In genomic region chr5:158881076-158881880, GRCh38 we compare ENCODE assay signal across 12 cellular contexts.
DNase-seq lines count a peak whose midpoint lies in the region; ATAC-seq, FAIRE-seq and TF ChIP-seq lines count a peak whose summit lies in the region.
"Had no signal": no experiment of that assay in that cellular context is flagged by ENCODE, and none has a peak within 500 bp of the region (broad histone marks: within the 10 kb centered on the region; RNA-seq: fewer than 3 reads in every experiment).

No MANE protein-coding gene starts in this region.

- peak overlapping the region; percentile 42; the same call in 1 of the 2 replicates for H3K9ac ChIP-seq in BLaER1
- peak overlapping the region; percentile 72 for H3K9ac ChIP-seq in OCI-LY3 (ENCODE audit: low read length)
- peak overlapping the region; percentile 9; the same call in 1 of the 2 replicates for H3K9ac ChIP-seq in iPS-20b (ENCODE audit: low read depth, low read length)

- no peak for TF ChIP-seq CTCF in OCI-LY3 (IDR thresholded peaks at IDR 0.05; ENCODE audit: low read depth, low read length)
- no peak for TF ChIP-seq CTCF in gastroesophageal sphincter (IDR thresholded peaks at IDR 0.05)

- H3K9me3 ChIP-seq in BLaER1 = no peaks in the 10 kb centered on the region
- H3K9me3 ChIP-seq in OCI-LY3 (ENCODE audit: insufficient read depth, low read length) = no peaks in the 10 kb centered on the region
- H3K9me3 ChIP-seq in iPS-20b (ENCODE audit: insufficient read depth, low read depth, low read length) = no peaks in the 10 kb centered on the region
- H3K9me3 ChIP-seq in gastroesophageal sphincter = no peaks in the 10 kb centered on the region
- H3K9me3 ChIP-seq: esophagus squamous epithelium, SJSA1 had no signal

- peaks cover 96% of the 10 kb centered on the region for H3K36me3 ChIP-seq in BLaER1
- no peaks in the 10 kb centered on the region for H3K36me3 ChIP-seq in OCI-LY3 (replicated peaks; ENCODE audit: low read depth, low read length)
- H3K36me3 ChIP-seq in iPS-20b (ENCODE audit: insufficient read depth, low read depth, low read length) = no peaks in the 10 kb centered on the region
- no peaks in the 10 kb centered on the region for H3K36me3 ChIP-seq in gastroesophageal sphincter
- H3K36me3 ChIP-seq: cardiac muscle cell, esophagus squamous epithelium, SJSA1 had no signal

- TF ChIP-seq EP300 in gastroesophageal sphincter (IDR thresholded peaks at IDR 0.05) = no peak

- H3K4me1 ChIP-seq in BLaER1 (peaks cover 100% of the 10 kb centered on the region), OCI-LY3 (ENCODE audit: low read length) (peaks cover 98% of the 10 kb centered on the region), iPS-20b (ENCODE audit: insufficient read depth, low read length) (peaks cover 31% of the 10 kb centered on the region), gastroesophageal sphincter (peaks cover 0 to 45% (median 20%) of the 10 kb centered on the region in 3 donors)

- TF ChIP-seq POLR2A in GM12892 (IDR thresholded peaks at IDR 0.05; ENCODE audit: low read depth, low read length) (no peak; the same call in 1 of the 2 replicates), gastroesophageal sphincter (IDR thresholded peaks at IDR 0.05) (no peak)

- ATAC-seq in gastroesophageal sphincter = no peak
- no peak for ATAC-seq in HG03135 (IDR thresholded peaks at IDR 0.05; ENCODE audit: unreplicated experiment)

- H3K4me2 ChIP-seq in BLaER1 (peak overlapping the region; percentile 67), OCI-LY3 (ENCODE audit: low read length) (peak overlapping the region; percentile 78)

- DNase-seq in GM12892 (ENCODE audit: insufficient read length) = no peak
- DNase-seq in T-helper 2 cell = no peak
- DNase-seq in HuH-7.5 (ENCODE audit: low spot score) = no peak
- DNase-seq: esophagus squamous epithelium had no signal

- FAIRE-seq in GM12892 (lab: Jason Lieb, UNC) = peak; percentile 51

- H4K20me1 ChIP-seq in BLaER1 = peaks cover 100% of the 10 kb centered on the region
- no peaks in the 10 kb centered on the region for H4K20me1 ChIP-seq in OCI-LY3 (ENCODE audit: insufficient read depth, low read length)

- H3K27ac ChIP-seq in BLaER1 (peak overlapping the region; percentile 42), OCI-LY3 (ENCODE audit: low read length) (peak overlapping the region; percentile 94), iPS-20b (ENCODE audit: low read length) (no peak overlapping the region), gastroesophageal sphincter (no peak overlapping the region)
- H3K27ac ChIP-seq: C4-2B, cardiac muscle cell, esophagus squamous epithelium, SJSA1 had no signal

- H3K79me2 ChIP-seq in OCI-LY3 (ENCODE audit: low read length) = peaks cover 54% of the 10 kb centered on the region

- 44 to 52% methylated on average over 9 to 10 of the region's 10 CpGs for WGBS in gastroesophageal sphincter (ENCODE audit: low coverage in 1 of 2), 2 donors

- H3K4me3 ChIP-seq in BLaER1 (no peak overlapping the region), OCI-LY3 (ENCODE audit: low read length) (peak overlapping the region; percentile 62), iPS-20b (ENCODE audit: low read length) (no peak overlapping the region; the same call in 1 of the 2 replicates), gastroesophageal sphincter (no peak overlapping the region)
- H3K4me3 ChIP-seq: cardiac muscle cell, esophagus squamous epithelium, SJSA1 had no signal

- no peak overlapping the region for H2AFZ ChIP-seq in OCI-LY3 (ENCODE audit: low read depth, low read length)

- H3K27me3 ChIP-seq in BLaER1 (no peaks in the 10 kb centered on the region), OCI-LY3 (ENCODE audit: low read depth, low read length) (no peaks in the 10 kb centered on the region), iPS-20b (ENCODE audit: insufficient read depth, low read length) (no peaks in the 10 kb centered on the region), gastroesophageal sphincter (peaks cover 9% of the 10 kb centered on the region)
- H3K27me3 ChIP-seq: cardiac muscle cell, SJSA1 had no signal

Comparison
In these comparisons a context has a peak if more than half of its experiments do, and no peak if none do; other contexts are left out.
1. H3K27ac ChIP-seq: peak in BLaER1 (single experiment) and OCI-LY3 (single experiment); none in iPS-20b (single experiment) and gastroesophageal sphincter (0 of 4).
2. H3K9ac ChIP-seq: peak in every context shown above with its lines; median percentile 72 in OCI-LY3; 42 in BLaER1; 9 in iPS-20b.